Comparison of ENCODE assay signal across 22 cellular contexts in genomic region chr12:32257695-32258496, GRCh38.
"Had no signal": no experiment of that assay in that cellular context is flagged by ENCODE, and none has a peak within 500 bp of the region (broad histone marks: within the 10 kb centered on the region; RNA-seq: fewer than 3 reads in every experiment).

No MANE protein-coding gene starts in this region.

- H3K9me3 ChIP-seq: right lobe of liver had no signal

- DNase-seq: activated CD4-positive, alpha-beta T cell treated with anti-CD3 and anti-CD28 coated beads, Interleukin-2, amount 10 ng/mL, durations not matched to agents 7 days and 5 days; activated CD4-positive, CD25-positive, alpha-beta regulatory T cell; activated CD8-positive, alpha-beta memory T cell treated with anti-CD3 and anti-CD28 coated beads for 24 hours; activated naive CD4-positive, alpha-beta T cell treated with anti-CD3 and anti-CD28 coated beads, Interleukin-2, amount 10 ng/mL, durations not matched to agents 7 days and 5 days; central memory CD4-positive, alpha-beta T cell; dermis blood vessel endothelial cell; effector CD8-positive, alpha-beta T cell; erythroblast; foreskin keratinocyte; immature natural killer cell; left lung; naive B cell; posterior cingulate gyrus; right lobe of liver; stimulated activated CD4-positive, alpha-beta T cell treated with anti-CD3 and anti-CD28 coated beads, Interleukin-2, amount 100 ng/mL, for 24 hours; stimulated activated naive CD4-positive, alpha-beta T cell; SW 1271; T-helper 17 cell had no signal

- H3K27me3 Mint-ChIP-seq: activated CD4-positive, alpha-beta T cell treated with anti-CD3 and anti-CD28 coated beads, Interleukin-2, amount 10 ng/mL, durations not matched to agents 7 days and 5 days; activated naive CD4-positive, alpha-beta T cell treated with anti-CD3 and anti-CD28 coated beads, Interleukin-2, amount 10 ng/mL, durations not matched to agents 7 days and 5 days; naive B cell; T-helper 17 cell had no signal

- H3K4me3 Mint-ChIP-seq: activated CD4-positive, alpha-beta T cell treated with anti-CD3 and anti-CD28 coated beads, Interleukin-2, amount 10 ng/mL, durations not matched to agents 7 days and 5 days; activated naive CD4-positive, alpha-beta T cell treated with anti-CD3 and anti-CD28 coated beads, Interleukin-2, amount 10 ng/mL, durations not matched to agents 7 days and 5 days; immature natural killer cell; neural crest cell; T-helper 17 cell had no signal

- ATAC-seq: foreskin keratinocyte, left lung, right lobe of liver, T-helper 17 cell had no signal

- H3K4me1 ChIP-seq: foreskin keratinocyte, left lung, right lobe of liver had no signal

- H3K27me3 ChIP-seq: foreskin keratinocyte, left lung, right lobe of liver had no signal

- H3K27ac ChIP-seq: foreskin keratinocyte, left lung, right lobe of liver, SK-N-MC, skin epidermis had no signal

- H3K36me3 ChIP-seq: left lung, right lobe of liver had no signal

- H3K27ac Mint-ChIP-seq: activated CD4-positive, alpha-beta T cell treated with anti-CD3 and anti-CD28 coated beads, Interleukin-2, amount 10 ng/mL, durations not matched to agents 7 days and 5 days; activated naive CD4-positive, alpha-beta T cell treated with anti-CD3 and anti-CD28 coated beads, Interleukin-2, amount 10 ng/mL, durations not matched to agents 7 days and 5 days; immature natural killer cell; T-helper 17 cell had no signal

- H3K4me3 ChIP-seq: left lung, lung, right lobe of liver, SK-N-MC, skin epidermis had no signal
